1 cellular context compared by ENCODE assay signal in the genomic region with DNA sequence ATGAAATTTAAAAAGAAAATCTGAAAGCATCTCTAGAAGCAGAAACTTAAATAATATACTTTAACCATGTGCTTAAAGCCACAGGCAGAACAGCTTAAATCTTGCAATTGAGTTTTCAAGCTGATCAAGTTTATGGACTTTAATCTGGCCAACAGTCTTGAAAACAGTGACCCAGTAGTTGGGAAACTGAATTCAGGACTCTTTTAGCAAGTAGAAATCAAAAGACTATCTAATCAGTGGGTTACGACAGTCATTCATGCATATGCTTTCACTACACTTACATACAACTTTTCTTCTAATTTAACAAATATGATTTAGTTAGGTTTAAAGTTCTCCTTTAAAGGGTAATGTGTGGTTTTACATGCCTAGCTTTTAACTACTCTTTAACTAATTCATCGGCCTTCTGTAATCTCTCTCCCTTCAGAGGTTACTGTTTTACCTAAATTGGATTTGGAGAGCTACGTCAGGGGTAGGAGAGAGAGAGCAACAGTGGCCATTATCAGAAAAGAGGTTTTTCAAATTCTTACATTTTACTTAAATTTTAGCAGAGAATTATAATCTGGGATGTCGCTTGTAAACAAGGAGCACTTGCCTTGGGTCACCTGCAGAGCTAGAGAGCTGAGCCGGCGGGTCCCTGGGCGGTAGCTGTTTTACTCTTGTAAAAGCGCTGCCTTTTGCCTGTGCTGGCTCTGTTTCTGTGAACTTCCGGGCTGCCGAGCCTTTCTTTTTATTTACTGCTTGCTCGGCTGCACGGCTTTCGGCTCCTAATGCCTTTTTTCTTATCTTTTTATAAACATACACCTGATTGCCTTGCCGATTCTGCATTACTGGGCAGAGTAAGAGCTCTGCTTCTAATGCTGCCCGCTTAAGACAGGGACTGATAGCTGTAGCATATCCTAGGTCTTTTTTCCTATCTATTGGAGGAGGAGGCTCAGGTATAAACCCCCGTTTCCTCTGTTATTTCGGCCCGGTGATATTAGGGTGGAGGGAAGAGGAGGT.
TF ChIP-seq lines count a peak whose summit lies in the region.

No MANE protein-coding gene starts in this region.

TF ChIP-seq in GM12878, 131 proteins besides CTCF, POLR2A, EP300 and RAD21 (continued from another document and continues in another):
- TF ChIP-seq, protein P1, sequence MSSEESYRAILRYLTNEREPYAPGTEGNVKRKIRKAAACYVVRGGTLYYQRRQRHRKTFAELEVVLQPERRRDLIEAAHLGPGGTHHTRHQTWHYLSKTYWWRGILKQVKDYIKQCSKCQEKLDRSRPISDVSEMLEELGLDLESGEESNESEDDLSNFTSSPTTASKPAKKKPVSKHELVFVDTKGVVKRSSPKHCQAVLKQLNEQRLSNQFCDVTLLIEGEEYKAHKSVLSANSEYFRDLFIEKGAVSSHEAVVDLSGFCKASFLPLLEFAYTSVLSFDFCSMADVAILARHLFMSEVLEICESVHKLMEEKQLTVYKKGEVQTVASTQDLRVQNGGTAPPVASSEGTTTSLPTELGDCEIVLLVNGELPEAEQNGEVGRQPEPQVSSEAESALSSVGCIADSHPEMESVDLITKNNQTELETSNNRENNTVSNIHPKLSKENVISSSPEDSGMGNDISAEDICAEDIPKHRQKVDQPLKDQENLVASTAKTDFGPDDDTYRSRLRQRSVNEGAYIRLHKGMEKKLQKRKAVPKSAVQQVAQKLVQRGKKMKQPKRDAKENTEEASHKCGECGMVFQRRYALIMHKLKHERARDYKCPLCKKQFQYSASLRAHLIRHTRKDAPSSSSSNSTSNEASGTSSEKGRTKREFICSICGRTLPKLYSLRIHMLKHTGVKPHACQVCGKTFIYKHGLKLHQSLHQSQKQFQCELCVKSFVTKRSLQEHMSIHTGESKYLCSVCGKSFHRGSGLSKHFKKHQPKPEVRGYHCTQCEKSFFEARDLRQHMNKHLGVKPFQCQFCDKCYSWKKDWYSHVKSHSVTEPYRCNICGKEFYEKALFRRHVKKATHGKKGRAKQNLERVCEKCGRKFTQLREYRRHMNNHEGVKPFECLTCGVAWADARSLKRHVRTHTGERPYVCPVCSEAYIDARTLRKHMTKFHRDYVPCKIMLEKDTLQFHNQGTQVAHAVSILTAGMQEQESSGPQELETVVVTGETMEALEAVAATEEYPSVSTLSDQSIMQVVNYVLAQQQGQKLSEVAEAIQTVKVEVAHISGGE (CRISPR knock-in tag; IDR thresholded peaks at IDR 0.05): no peak
- TF ChIP-seq FOXK2 (IDR thresholded peaks at IDR 0.05): no peak
- no peak for TF ChIP-seq ZNF24 (IDR thresholded peaks at IDR 0.05)
- no peak for TF ChIP-seq KLF5 (IDR thresholded peaks at IDR 0.05; ENCODE audit: partially characterized antibody)
- TF ChIP-seq POLR2AphosphoS5 (IDR thresholded peaks at IDR 0.05; ENCODE audit: low read length): peak; percentile 50; the same call in 1 of the 2 replicates
- TF ChIP-seq CBX3 (IDR thresholded peaks at IDR 0.05; ENCODE audit: borderline replicate concordance, low read depth): no peak
- no peak for TF ChIP-seq DPF2 (IDR thresholded peaks at IDR 0.05)
- TF ChIP-seq, protein P2, sequence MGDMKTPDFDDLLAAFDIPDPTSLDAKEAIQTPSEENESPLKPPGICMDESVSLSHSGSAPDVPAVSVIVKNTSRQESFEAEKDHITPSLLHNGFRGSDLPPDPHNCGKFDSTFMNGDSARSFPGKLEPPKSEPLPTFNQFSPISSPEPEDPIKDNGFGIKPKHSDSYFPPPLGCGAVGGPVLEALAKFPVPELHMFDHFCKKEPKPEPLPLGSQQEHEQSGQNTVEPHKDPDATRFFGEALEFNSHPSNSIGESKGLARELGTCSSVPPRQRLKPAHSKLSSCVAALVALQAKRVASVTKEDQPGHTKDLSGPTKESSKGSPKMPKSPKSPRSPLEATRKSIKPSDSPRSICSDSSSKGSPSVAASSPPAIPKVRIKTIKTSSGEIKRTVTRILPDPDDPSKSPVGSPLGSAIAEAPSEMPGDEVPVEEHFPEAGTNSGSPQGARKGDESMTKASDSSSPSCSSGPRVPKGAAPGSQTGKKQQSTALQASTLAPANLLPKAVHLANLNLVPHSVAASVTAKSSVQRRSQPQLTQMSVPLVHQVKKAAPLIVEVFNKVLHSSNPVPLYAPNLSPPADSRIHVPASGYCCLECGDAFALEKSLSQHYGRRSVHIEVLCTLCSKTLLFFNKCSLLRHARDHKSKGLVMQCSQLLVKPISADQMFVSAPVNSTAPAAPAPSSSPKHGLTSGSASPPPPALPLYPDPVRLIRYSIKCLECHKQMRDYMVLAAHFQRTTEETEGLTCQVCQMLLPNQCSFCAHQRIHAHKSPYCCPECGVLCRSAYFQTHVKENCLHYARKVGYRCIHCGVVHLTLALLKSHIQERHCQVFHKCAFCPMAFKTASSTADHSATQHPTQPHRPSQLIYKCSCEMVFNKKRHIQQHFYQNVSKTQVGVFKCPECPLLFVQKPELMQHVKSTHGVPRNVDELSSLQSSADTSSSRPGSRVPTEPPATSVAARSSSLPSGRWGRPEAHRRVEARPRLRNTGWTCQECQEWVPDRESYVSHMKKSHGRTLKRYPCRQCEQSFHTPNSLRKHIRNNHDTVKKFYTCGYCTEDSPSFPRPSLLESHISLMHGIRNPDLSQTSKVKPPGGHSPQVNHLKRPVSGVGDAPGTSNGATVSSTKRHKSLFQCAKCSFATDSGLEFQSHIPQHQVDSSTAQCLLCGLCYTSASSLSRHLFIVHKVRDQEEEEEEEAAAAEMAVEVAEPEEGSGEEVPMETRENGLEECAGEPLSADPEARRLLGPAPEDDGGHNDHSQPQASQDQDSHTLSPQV (IDR thresholded peaks at IDR 0.05): 0 out of 2 replicates have a peak, but pooled peaks have one; percentile 28
- TF ChIP-seq SUPT20H (IDR thresholded peaks at IDR 0.05; ENCODE audit: borderline replicate concordance, control insufficient read depth, low read depth, low read length): no peak
- TF ChIP-seq, protein P3, sequence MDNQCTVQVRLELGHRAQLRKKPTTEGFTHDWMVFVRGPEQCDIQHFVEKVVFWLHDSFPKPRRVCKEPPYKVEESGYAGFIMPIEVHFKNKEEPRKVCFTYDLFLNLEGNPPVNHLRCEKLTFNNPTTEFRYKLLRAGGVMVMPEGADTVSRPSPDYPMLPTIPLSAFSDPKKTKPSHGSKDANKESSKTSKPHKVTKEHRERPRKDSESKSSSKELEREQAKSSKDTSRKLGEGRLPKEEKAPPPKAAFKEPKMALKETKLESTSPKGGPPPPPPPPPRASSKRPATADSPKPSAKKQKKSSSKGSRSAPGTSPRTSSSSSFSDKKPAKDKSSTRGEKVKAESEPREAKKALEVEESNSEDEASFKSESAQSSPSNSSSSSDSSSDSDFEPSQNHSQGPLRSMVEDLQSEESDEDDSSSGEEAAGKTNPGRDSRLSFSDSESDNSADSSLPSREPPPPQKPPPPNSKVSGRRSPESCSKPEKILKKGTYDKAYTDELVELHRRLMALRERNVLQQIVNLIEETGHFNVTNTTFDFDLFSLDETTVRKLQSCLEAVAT (IDR thresholded peaks at IDR 0.05): peak; percentile 98
- TF ChIP-seq, protein P4, sequence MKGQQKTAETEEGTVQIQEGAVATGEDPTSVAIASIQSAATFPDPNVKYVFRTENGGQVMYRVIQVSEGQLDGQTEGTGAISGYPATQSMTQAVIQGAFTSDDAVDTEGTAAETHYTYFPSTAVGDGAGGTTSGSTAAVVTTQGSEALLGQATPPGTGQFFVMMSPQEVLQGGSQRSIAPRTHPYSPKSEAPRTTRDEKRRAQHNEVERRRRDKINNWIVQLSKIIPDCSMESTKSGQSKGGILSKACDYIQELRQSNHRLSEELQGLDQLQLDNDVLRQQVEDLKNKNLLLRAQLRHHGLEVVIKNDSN (IDR thresholded peaks at IDR 0.05; ENCODE audit: borderline replicate concordance, extremely low read length, insufficient read depth, low read depth, low read length): no peak
- TF ChIP-seq NFXL1 (IDR thresholded peaks at IDR 0.05; ENCODE audit: borderline replicate concordance): no peak
- TF ChIP-seq, protein P5, sequence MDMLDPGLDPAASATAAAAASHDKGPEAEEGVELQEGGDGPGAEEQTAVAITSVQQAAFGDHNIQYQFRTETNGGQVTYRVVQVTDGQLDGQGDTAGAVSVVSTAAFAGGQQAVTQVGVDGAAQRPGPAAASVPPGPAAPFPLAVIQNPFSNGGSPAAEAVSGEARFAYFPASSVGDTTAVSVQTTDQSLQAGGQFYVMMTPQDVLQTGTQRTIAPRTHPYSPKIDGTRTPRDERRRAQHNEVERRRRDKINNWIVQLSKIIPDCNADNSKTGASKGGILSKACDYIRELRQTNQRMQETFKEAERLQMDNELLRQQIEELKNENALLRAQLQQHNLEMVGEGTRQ (IDR thresholded peaks at IDR 0.05; ENCODE audit: borderline replicate concordance, low read depth, low read length): no peak
- no peak for TF ChIP-seq IRF4 (IDR thresholded peaks at IDR 0.05; ENCODE audit: low read depth, low read length)
- TF ChIP-seq GATAD2B (conservative IDR thresholded peaks at IDR 0.05; ENCODE audit: low read depth): no peak
- TF ChIP-seq, protein P6, sequence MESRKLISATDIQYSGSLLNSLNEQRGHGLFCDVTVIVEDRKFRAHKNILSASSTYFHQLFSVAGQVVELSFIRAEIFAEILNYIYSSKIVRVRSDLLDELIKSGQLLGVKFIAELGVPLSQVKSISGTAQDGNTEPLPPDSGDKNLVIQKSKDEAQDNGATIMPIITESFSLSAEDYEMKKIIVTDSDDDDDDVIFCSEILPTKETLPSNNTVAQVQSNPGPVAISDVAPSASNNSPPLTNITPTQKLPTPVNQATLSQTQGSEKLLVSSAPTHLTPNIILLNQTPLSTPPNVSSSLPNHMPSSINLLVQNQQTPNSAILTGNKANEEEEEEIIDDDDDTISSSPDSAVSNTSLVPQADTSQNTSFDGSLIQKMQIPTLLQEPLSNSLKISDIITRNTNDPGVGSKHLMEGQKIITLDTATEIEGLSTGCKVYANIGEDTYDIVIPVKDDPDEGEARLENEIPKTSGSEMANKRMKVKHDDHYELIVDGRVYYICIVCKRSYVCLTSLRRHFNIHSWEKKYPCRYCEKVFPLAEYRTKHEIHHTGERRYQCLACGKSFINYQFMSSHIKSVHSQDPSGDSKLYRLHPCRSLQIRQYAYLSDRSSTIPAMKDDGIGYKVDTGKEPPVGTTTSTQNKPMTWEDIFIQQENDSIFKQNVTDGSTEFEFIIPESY (IDR thresholded peaks at IDR 0.05): no peak
- no peak for TF ChIP-seq BCL11A (IDR thresholded peaks at IDR 0.05; ENCODE audit: low read depth, low read length)
- no peak for TF ChIP-seq GABPA (IDR thresholded peaks at IDR 0.05; ENCODE audit: low read depth)
- TF ChIP-seq, protein P7, sequence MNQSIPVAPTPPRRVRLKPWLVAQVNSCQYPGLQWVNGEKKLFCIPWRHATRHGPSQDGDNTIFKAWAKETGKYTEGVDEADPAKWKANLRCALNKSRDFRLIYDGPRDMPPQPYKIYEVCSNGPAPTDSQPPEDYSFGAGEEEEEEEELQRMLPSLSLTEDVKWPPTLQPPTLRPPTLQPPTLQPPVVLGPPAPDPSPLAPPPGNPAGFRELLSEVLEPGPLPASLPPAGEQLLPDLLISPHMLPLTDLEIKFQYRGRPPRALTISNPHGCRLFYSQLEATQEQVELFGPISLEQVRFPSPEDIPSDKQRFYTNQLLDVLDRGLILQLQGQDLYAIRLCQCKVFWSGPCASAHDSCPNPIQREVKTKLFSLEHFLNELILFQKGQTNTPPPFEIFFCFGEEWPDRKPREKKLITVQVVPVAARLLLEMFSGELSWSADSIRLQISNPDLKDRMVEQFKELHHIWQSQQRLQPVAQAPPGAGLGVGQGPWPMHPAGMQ (IDR thresholded peaks at IDR 0.05; ENCODE audit: borderline replicate concordance): no peak
- TF ChIP-seq BMI1 (IDR thresholded peaks at IDR 0.05; ENCODE audit: borderline replicate concordance): no peak
- TF ChIP-seq, protein P8, sequence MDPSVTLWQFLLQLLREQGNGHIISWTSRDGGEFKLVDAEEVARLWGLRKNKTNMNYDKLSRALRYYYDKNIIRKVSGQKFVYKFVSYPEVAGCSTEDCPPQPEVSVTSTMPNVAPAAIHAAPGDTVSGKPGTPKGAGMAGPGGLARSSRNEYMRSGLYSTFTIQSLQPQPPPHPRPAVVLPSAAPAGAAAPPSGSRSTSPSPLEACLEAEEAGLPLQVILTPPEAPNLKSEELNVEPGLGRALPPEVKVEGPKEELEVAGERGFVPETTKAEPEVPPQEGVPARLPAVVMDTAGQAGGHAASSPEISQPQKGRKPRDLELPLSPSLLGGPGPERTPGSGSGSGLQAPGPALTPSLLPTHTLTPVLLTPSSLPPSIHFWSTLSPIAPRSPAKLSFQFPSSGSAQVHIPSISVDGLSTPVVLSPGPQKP (IDR thresholded peaks at IDR 0.05; ENCODE audit: low read depth, low read length): no peak
- TF ChIP-seq CREM (IDR thresholded peaks at IDR 0.05; ENCODE audit: low read depth): no peak
- TF ChIP-seq TCF12 (IDR thresholded peaks at IDR 0.05; ENCODE audit: low read depth, low read length): no peak
- TF ChIP-seq POU2F2 (IDR thresholded peaks at IDR 0.05; ENCODE audit: borderline replicate concordance, low read depth, low read length): no peak
- TF ChIP-seq ZSCAN29 (IDR thresholded peaks at IDR 0.05): no peak
- 0 out of 2 replicates have a peak, but pooled peaks have one; percentile 16 for TF ChIP-seq CREB1 (IDR thresholded peaks at IDR 0.05; ENCODE audit: low read depth)
- no peak for TF ChIP-seq SIX5 (IDR thresholded peaks at IDR 0.05; ENCODE audit: low read depth, low read length, severe bottlenecking)
- no peak for TF ChIP-seq IKZF2 (IDR thresholded peaks at IDR 0.05)
- TF ChIP-seq, protein P9, sequence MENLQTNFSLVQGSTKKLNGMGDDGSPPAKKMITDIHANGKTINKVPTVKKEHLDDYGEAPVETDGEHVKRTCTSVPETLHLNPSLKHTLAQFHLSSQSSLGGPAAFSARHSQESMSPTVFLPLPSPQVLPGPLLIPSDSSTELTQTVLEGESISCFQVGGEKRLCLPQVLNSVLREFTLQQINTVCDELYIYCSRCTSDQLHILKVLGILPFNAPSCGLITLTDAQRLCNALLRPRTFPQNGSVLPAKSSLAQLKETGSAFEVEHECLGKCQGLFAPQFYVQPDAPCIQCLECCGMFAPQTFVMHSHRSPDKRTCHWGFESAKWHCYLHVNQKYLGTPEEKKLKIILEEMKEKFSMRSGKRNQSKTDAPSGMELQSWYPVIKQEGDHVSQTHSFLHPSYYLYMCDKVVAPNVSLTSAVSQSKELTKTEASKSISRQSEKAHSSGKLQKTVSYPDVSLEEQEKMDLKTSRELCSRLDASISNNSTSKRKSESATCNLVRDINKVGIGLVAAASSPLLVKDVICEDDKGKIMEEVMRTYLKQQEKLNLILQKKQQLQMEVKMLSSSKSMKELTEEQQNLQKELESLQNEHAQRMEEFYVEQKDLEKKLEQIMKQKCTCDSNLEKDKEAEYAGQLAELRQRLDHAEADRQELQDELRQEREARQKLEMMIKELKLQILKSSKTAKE (IDR thresholded peaks at IDR 0.05; ENCODE audit: low read depth, poor library complexity, severe bottlenecking): no peak
- no peak for TF ChIP-seq ASH2L (IDR thresholded peaks at IDR 0.05; ENCODE audit: borderline replicate concordance, low read depth)
- TF ChIP-seq CHD1 (IDR thresholded peaks at IDR 0.05; ENCODE audit: low read depth, low read length): no peak
- TF ChIP-seq ZNF207 (IDR thresholded peaks at IDR 0.05; ENCODE audit: borderline replicate concordance): no peak
- TF ChIP-seq HCFC1 (IDR thresholded peaks at IDR 0.05; ENCODE audit: low read length): no peak
